Comparison of ENCODE assay signal across 25 cellular contexts in the genomic region with DNA sequence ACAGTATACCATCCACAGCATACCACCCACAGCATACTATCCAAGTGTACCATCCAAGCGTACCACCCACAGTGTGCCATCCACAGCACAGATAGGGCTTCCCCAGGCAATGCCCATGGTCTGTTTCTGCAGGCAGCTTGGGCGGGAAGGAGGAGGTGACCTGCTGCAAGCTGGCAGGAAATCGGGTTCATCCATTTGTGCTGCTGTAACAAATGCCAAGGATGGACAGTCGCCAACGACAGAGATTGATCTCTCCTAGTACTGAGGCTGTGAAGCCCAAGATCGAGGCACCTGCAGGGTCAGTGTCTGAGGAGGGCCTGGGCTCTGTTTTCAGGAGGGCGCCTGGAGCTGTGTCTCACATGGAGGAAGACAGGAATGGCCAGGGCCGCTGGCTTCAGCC.
"Had no signal": no experiment of that assay in that cellular context is flagged by ENCODE, and none has a peak within 500 bp of the region (broad histone marks: within the 10 kb centered on the region; RNA-seq: fewer than 3 reads in every experiment).

No MANE protein-coding gene starts in this region.

- H3K9me3 Mint-ChIP-seq: activated CD4-positive, alpha-beta memory T cell treated with anti-CD3 and anti-CD28 coated beads, Interleukin-2, amount 10 ng/mL, durations not matched to agents 7 days and 5 days; memory B cell had no signal

- H3K36me3 ChIP-seq: brain microvascular endothelial cell, esophagus muscularis mucosa, heart left ventricle, right lobe of liver, thoracic aorta, upper lobe of left lung, WERI-Rb-1 had no signal

- H3K9me3 ChIP-seq: esophagus muscularis mucosa, heart left ventricle, right lobe of liver, thoracic aorta, upper lobe of left lung had no signal

- ATAC-seq: foreskin keratinocyte; naive thymus-derived CD8-positive, alpha-beta T cell; right lobe of liver; stimulated activated effector memory CD8-positive, alpha-beta T cell treated with anti-CD3 and anti-CD28 coated beads, Interleukin-12 subunit alpha, Interleukin-12 subunit beta, amount 100 ng/mL, for 72 hours had no signal

- H3K27me3 ChIP-seq: brain microvascular endothelial cell, foreskin keratinocyte, right lobe of liver, upper lobe of left lung had no signal

- H3K27ac Mint-ChIP-seq: activated CD4-positive, alpha-beta T cell treated with anti-CD3 and anti-CD28 coated beads, Interleukin-2, amount 10 ng/mL, durations not matched to agents 7 days and 5 days; activated T-cell treated with anti-CD3 and anti-CD28 coated beads, Interleukin-2, amount 50 U/mL, for 24 hours; dendritic cell treated with granulocyte-macrophage colony-stimulating factor and Interleukin-4, amounts not matched to agents 40 ng/mL and 50 ng/mL, for 4 days; endodermal cell; memory B cell; stimulated activated effector memory CD8-positive, alpha-beta T cell treated with anti-CD3 and anti-CD28 coated beads, Interleukin-12 subunit alpha, Interleukin-12 subunit beta, amount 100 ng/mL, for 72 hours; stimulated activated naive CD8-positive, alpha-beta T cell treated with anti-CD3 and anti-CD28 coated beads, Interleukin-15, Interleukin-2, amounts not matched to agents 100 ng/mL and 50 ng/mL, for 24 hours had no signal

- H3K36me3 Mint-ChIP-seq: memory B cell; stimulated activated effector memory CD8-positive, alpha-beta T cell treated with anti-CD3 and anti-CD28 coated beads, Interleukin-12 subunit alpha, Interleukin-12 subunit beta, amount 100 ng/mL, for 72 hours had no signal

- H3K4me3 ChIP-seq: esophagus muscularis mucosa, heart left ventricle, right lobe of liver, thoracic aorta, upper lobe of left lung had no signal

- DNase-seq: activated CD4-positive, alpha-beta memory T cell treated with anti-CD3 and anti-CD28 coated beads, Interleukin-2, amount 10 ng/mL, durations not matched to agents 7 days and 5 days; activated CD4-positive, alpha-beta T cell treated with anti-CD3 and anti-CD28 coated beads, Interleukin-2, amount 10 ng/mL, durations not matched to agents 7 days and 5 days; activated CD4-positive, CD25-positive, alpha-beta regulatory T cell treated with anti-CD3 and anti-CD28 coated beads, Interleukin-2, amount 50 U/mL, for 72 hours; activated CD8-positive, alpha-beta memory T cell treated with anti-CD3 and anti-CD28 coated beads, Interleukin-2, amount 50 U/mL, for 48 hours; activated gamma-delta T cell treated with Interleukin-2 at 50 U/mL for 16 hours; activated naive CD4-positive, alpha-beta T cell treated with anti-CD3 and anti-CD28 coated beads, Interleukin-2, amount 50 U/mL, for 16 hours; activated T-cell treated with anti-CD3 and anti-CD28 coated beads, Interleukin-2, amount 50 U/mL, for 24 hours; amniotic stem cell; brain microvascular endothelial cell; endodermal cell; foreskin keratinocyte; heart left ventricle; hypothalamus; naive thymus-derived CD8-positive, alpha-beta T cell; right lobe of liver; stimulated activated CD4-positive, alpha-beta T cell treated with anti-CD3 and anti-CD28 coated beads, Interleukin-4, amount 100 ng/mL, for 24 hours; T-helper 9 cell; upper lobe of left lung; WERI-Rb-1 had no signal

- H3K4me1 Mint-ChIP-seq: endodermal cell, memory B cell had no signal

- H3K27me3 Mint-ChIP-seq: activated CD4-positive, alpha-beta memory T cell treated with anti-CD3 and anti-CD28 coated beads, Interleukin-2, amount 10 ng/mL, durations not matched to agents 7 days and 5 days; activated CD4-positive, alpha-beta T cell treated with anti-CD3 and anti-CD28 coated beads, Interleukin-2, amount 10 ng/mL, durations not matched to agents 7 days and 5 days; activated T-cell treated with anti-CD3 and anti-CD28 coated beads, Interleukin-2, amount 50 U/mL, for 24 hours; dendritic cell treated with granulocyte-macrophage colony-stimulating factor and Interleukin-4, amounts not matched to agents 40 ng/mL and 50 ng/mL, for 4 days; naive thymus-derived CD8-positive, alpha-beta T cell; stimulated activated naive CD8-positive, alpha-beta T cell treated with anti-CD3 and anti-CD28 coated beads, Interleukin-15, Interleukin-2, amounts not matched to agents 100 ng/mL and 50 ng/mL, for 24 hours had no signal

- H3K4me3 Mint-ChIP-seq: activated CD4-positive, alpha-beta memory T cell treated with anti-CD3 and anti-CD28 coated beads, Interleukin-2, amount 10 ng/mL, durations not matched to agents 7 days and 5 days; activated CD4-positive, alpha-beta T cell treated with anti-CD3 and anti-CD28 coated beads, Interleukin-2, amount 10 ng/mL, durations not matched to agents 7 days and 5 days; activated T-cell treated with anti-CD3 and anti-CD28 coated beads, Interleukin-2, amount 50 U/mL, for 24 hours; dendritic cell treated with granulocyte-macrophage colony-stimulating factor and Interleukin-4, amounts not matched to agents 40 ng/mL and 50 ng/mL, for 4 days; endodermal cell; memory B cell; naive thymus-derived CD8-positive, alpha-beta T cell; stimulated activated effector memory CD8-positive, alpha-beta T cell treated with anti-CD3 and anti-CD28 coated beads, Interleukin-12 subunit alpha, Interleukin-12 subunit beta, amount 100 ng/mL, for 72 hours; stimulated activated naive CD8-positive, alpha-beta T cell treated with anti-CD3 and anti-CD28 coated beads, Interleukin-15, Interleukin-2, amounts not matched to agents 100 ng/mL and 50 ng/mL, for 24 hours had no signal

- H3K4me1 ChIP-seq: esophagus muscularis mucosa, foreskin keratinocyte, heart left ventricle, right lobe of liver, upper lobe of left lung had no signal

- H3K27ac ChIP-seq: brain microvascular endothelial cell, esophagus muscularis mucosa, foreskin keratinocyte, heart left ventricle, right lobe of liver, thoracic aorta, upper lobe of left lung, WERI-Rb-1 had no signal
